Comparison of ENCODE assay signal across 1 cellular context in the genomic region with DNA sequence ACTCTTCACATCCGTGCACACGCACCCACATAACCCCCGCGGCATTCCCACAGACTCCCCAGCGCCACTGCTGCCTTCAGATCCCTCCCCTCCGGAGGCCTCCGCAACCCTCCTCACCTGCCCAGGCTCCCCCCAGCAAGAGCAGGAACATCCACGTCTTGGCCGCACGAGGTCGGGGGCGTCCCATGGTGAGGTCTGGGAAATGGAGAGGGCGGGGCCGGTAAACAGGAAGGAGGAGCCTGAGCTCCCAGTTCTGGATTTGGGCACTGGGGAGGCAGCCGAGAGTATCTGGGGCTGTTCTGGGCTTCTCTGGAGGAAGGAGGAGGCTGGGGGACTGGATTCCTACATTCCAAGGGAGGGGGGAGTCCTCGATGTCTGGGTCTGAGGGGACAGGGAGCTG.
A peak's percentile ranks its signal among the peaks of the same experiment; 100 is the strongest.
TF ChIP-seq lines count a peak whose summit lies in the region.

No MANE protein-coding gene starts in this region.

TF ChIP-seq in K562, 482 proteins besides CTCF, POLR2A, EP300 and RAD21 (continues in another document):
- no peak for TF ChIP-seq MAZ (CRISPR knock-in tag; conservative IDR thresholded peaks at IDR 0.05 in 1 of 2, IDR thresholded peaks at IDR 0.05 in 1 of 2)
- TF ChIP-seq, protein P1, sequence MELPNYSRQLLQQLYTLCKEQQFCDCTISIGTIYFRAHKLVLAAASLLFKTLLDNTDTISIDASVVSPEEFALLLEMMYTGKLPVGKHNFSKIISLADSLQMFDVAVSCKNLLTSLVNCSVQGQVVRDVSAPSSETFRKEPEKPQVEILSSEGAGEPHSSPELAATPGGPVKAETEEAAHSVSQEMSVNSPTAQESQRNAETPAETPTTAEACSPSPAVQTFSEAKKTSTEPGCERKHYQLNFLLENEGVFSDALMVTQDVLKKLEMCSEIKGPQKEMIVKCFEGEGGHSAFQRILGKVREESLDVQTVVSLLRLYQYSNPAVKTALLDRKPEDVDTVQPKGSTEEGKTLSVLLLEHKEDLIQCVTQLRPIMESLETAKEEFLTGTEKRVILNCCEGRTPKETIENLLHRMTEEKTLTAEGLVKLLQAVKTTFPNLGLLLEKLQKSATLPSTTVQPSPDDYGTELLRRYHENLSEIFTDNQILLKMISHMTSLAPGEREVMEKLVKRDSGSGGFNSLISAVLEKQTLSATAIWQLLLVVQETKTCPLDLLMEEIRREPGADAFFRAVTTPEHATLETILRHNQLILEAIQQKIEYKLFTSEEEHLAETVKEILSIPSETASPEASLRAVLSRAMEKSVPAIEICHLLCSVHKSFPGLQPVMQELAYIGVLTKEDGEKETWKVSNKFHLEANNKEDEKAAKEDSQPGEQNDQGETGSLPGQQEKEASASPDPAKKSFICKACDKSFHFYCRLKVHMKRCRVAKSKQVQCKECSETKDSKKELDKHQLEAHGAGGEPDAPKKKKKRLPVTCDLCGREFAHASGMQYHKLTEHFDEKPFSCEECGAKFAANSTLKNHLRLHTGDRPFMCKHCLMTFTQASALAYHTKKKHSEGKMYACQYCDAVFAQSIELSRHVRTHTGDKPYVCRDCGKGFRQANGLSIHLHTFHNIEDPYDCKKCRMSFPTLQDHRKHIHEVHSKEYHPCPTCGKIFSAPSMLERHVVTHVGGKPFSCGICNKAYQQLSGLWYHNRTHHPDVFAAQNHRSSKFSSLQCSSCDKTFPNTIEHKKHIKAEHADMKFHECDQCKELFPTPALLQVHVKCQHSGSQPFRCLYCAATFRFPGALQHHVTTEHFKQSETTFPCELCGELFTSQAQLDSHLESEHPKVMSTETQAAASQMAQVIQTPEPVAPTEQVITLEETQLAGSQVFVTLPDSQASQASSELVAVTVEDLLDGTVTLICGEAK (IDR thresholded peaks at IDR 0.05), result no peak
- TF ChIP-seq, protein P1 (CRISPR knock-in tag; IDR thresholded peaks at IDR 0.05), result no peak
- TF ChIP-seq GATAD2A (IDR thresholded peaks at IDR 0.05), result no peak
- TF ChIP-seq EGR1 (conservative IDR thresholded peaks at IDR 0.05), result 0 out of 2 replicates have a peak, but pooled peaks have one; percentile 30
- TF ChIP-seq RBFOX2 (IDR thresholded peaks at IDR 0.05; ENCODE audit: low read depth, low read length), result 0 out of 2 replicates have a peak, but pooled peaks have one; percentile 22
- TF ChIP-seq VEZF1 (CRISPR knock-in tag; IDR thresholded peaks at IDR 0.05), result no peak
- no peak for TF ChIP-seq ZNF589 (CRISPR knock-in tag; IDR thresholded peaks at IDR 0.05; ENCODE audit: low read depth)
- TF ChIP-seq L3MBTL2 (IDR thresholded peaks at IDR 0.05), result peak; percentile 58
- no peak for TF ChIP-seq ARID2 (IDR thresholded peaks at IDR 0.05)
- TF ChIP-seq ZNF436 (CRISPR knock-in tag; IDR thresholded peaks at IDR 0.05), result no peak
- TF ChIP-seq NCOA6 (IDR thresholded peaks at IDR 0.05), result no peak
- TF ChIP-seq POLR2G (IDR thresholded peaks at IDR 0.05; ENCODE audit: low read depth, low read length), result 0 out of 2 replicates have a peak, but pooled peaks have one; percentile 38
- TF ChIP-seq ZNF77 (CRISPR knock-in tag; IDR thresholded peaks at IDR 0.05), result no peak
- no peak for TF ChIP-seq ZNF23 (CRISPR knock-in tag; IDR thresholded peaks at IDR 0.05)
- TF ChIP-seq ZBTB1 (CRISPR knock-in tag; IDR thresholded peaks at IDR 0.05; ENCODE audit: borderline replicate concordance, low read depth), result no peak
- TF ChIP-seq, protein P2, sequence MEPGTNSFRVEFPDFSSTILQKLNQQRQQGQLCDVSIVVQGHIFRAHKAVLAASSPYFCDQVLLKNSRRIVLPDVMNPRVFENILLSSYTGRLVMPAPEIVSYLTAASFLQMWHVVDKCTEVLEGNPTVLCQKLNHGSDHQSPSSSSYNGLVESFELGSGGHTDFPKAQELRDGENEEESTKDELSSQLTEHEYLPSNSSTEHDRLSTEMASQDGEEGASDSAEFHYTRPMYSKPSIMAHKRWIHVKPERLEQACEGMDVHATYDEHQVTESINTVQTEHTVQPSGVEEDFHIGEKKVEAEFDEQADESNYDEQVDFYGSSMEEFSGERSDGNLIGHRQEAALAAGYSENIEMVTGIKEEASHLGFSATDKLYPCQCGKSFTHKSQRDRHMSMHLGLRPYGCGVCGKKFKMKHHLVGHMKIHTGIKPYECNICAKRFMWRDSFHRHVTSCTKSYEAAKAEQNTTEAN (CRISPR knock-in tag; IDR thresholded peaks at IDR 0.05), result no peak
- TF ChIP-seq MECOM (CRISPR knock-in tag; IDR thresholded peaks at IDR 0.05), result no peak
- TF ChIP-seq ZNF124 (CRISPR knock-in tag; IDR thresholded peaks at IDR 0.05), result no peak
- no peak for TF ChIP-seq MAFF (IDR thresholded peaks at IDR 0.05; ENCODE audit: low read length)
- TF ChIP-seq, protein P3, sequence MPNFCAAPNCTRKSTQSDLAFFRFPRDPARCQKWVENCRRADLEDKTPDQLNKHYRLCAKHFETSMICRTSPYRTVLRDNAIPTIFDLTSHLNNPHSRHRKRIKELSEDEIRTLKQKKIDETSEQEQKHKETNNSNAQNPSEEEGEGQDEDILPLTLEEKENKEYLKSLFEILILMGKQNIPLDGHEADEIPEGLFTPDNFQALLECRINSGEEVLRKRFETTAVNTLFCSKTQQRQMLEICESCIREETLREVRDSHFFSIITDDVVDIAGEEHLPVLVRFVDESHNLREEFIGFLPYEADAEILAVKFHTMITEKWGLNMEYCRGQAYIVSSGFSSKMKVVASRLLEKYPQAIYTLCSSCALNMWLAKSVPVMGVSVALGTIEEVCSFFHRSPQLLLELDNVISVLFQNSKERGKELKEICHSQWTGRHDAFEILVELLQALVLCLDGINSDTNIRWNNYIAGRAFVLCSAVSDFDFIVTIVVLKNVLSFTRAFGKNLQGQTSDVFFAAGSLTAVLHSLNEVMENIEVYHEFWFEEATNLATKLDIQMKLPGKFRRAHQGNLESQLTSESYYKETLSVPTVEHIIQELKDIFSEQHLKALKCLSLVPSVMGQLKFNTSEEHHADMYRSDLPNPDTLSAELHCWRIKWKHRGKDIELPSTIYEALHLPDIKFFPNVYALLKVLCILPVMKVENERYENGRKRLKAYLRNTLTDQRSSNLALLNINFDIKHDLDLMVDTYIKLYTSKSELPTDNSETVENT (CRISPR knock-in tag; IDR thresholded peaks at IDR 0.05), result no peak
- no peak for TF ChIP-seq HMGN3 (IDR thresholded peaks at IDR 0.05; ENCODE audit: borderline replicate concordance, extremely low read depth, insufficient read length, low read depth, low read length)
- TF ChIP-seq ZNF239 (CRISPR knock-in tag; IDR thresholded peaks at IDR 0.05), result no peak
- no peak for TF ChIP-seq JUNB (CRISPR knock-in tag; conservative IDR thresholded peaks at IDR 0.05)
- TF ChIP-seq, protein P4, sequence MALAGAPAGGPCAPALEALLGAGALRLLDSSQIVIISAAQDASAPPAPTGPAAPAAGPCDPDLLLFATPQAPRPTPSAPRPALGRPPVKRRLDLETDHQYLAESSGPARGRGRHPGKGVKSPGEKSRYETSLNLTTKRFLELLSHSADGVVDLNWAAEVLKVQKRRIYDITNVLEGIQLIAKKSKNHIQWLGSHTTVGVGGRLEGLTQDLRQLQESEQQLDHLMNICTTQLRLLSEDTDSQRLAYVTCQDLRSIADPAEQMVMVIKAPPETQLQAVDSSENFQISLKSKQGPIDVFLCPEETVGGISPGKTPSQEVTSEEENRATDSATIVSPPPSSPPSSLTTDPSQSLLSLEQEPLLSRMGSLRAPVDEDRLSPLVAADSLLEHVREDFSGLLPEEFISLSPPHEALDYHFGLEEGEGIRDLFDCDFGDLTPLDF (CRISPR knock-in tag; IDR thresholded peaks at IDR 0.05), result no peak
- TF ChIP-seq ZKSCAN3 (CRISPR knock-in tag; IDR thresholded peaks at IDR 0.05), result no peak
- TF ChIP-seq NBN (IDR thresholded peaks at IDR 0.05; ENCODE audit: low read depth), result no peak
- TF ChIP-seq NUFIP1 (IDR thresholded peaks at IDR 0.05; ENCODE audit: partially characterized antibody), result no peak
- no peak for TF ChIP-seq SRF (CRISPR knock-in tag; IDR thresholded peaks at IDR 0.05)
- no peak for TF ChIP-seq PML (IDR thresholded peaks at IDR 0.05; ENCODE audit: low read length)
- TF ChIP-seq PCBP1 (IDR thresholded peaks at IDR 0.05; ENCODE audit: low read depth, low read length, poor library complexity, severe bottlenecking), result no peak
- TF ChIP-seq ZNF583 (CRISPR knock-in tag; IDR thresholded peaks at IDR 0.05), result no peak
- TF ChIP-seq MYC (IDR thresholded peaks at IDR 0.05; ENCODE audit: low read depth, low read length), result peak; percentile 39
- TF ChIP-seq MYC (CRISPR knock-in tag; IDR thresholded peaks at IDR 0.05; ENCODE audit: borderline replicate concordance, low read depth), result no peak
- TF ChIP-seq MEF2D (tag; conservative IDR thresholded peaks at IDR 0.05; ENCODE audit: low read depth), result no peak
- TF ChIP-seq TGIF2 (CRISPR knock-in tag; IDR thresholded peaks at IDR 0.05), result no peak
- TF ChIP-seq, protein P5, sequence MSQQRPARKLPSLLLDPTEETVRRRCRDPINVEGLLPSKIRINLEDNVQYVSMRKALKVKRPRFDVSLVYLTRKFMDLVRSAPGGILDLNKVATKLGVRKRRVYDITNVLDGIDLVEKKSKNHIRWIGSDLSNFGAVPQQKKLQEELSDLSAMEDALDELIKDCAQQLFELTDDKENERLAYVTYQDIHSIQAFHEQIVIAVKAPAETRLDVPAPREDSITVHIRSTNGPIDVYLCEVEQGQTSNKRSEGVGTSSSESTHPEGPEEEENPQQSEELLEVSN (IDR thresholded peaks at IDR 0.05; ENCODE audit: borderline replicate concordance in 1 of 2, extremely low read depth in 1 of 2, insufficient read depth in 1 of 2, insufficient read length in 1 of 2, low read depth in 1 of 2, low read length in 1 of 2, poor library complexity in 1 of 2, severe bottlenecking in 1 of 2), result peak in 1 of 2 experiments; percentile 20
- TF ChIP-seq, protein P6, sequence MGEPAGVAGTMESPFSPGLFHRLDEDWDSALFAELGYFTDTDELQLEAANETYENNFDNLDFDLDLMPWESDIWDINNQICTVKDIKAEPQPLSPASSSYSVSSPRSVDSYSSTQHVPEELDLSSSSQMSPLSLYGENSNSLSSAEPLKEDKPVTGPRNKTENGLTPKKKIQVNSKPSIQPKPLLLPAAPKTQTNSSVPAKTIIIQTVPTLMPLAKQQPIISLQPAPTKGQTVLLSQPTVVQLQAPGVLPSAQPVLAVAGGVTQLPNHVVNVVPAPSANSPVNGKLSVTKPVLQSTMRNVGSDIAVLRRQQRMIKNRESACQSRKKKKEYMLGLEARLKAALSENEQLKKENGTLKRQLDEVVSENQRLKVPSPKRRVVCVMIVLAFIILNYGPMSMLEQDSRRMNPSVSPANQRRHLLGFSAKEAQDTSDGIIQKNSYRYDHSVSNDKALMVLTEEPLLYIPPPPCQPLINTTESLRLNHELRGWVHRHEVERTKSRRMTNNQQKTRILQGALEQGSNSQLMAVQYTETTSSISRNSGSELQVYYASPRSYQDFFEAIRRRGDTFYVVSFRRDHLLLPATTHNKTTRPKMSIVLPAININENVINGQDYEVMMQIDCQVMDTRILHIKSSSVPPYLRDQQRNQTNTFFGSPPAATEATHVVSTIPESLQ (CRISPR knock-in tag; IDR thresholded peaks at IDR 0.05), result no peak
